ENCODE assay signal across 14 cellular contexts in the genomic region with DNA sequence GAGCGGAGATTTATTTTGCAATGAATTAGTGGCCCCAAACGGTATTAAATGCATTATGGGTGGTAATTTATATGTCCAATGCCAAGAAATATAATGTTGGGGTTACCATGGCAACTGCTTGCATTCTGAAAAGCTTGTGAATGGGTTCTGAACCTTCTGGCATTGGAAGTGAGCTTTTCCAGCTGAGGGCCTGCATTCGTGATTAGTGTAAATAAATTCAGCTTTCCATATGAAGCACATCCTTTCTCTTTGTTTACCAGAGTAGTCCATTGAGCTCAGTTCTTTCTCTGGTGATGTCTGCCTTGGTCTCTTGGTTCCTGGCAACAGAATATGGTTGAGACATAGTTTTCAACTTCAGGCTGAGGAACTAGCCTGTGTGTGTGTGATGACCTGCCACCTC.
DNase-seq lines count a peak whose midpoint lies in the region; ATAC-seq lines count a peak whose summit lies in the region.
"Had no signal": no experiment of that assay in that cellular context is flagged by ENCODE, and none has a peak within 500 bp of the region (broad histone marks: within the 10 kb centered on the region; RNA-seq: fewer than 3 reads in every experiment).

No MANE protein-coding gene starts in this region.

- no peaks in the 10 kb centered on the region for H3K9me3 Mint-ChIP-seq in stimulated activated effector memory CD8-positive, alpha-beta T cell treated with anti-CD3 and anti-CD28 coated beads, Interleukin-12 subunit alpha, Interleukin-12 subunit beta, amount 100 ng/mL, for 72 hours
- H3K9me3 Mint-ChIP-seq: activated CD8-positive, alpha-beta T cell treated with anti-CD3 and anti-CD28 coated beads for 36 hours had no signal

- H3K4me3 Mint-ChIP-seq in stimulated activated effector memory CD8-positive, alpha-beta T cell treated with anti-CD3 and anti-CD28 coated beads, Interleukin-12 subunit alpha, Interleukin-12 subunit beta, amount 100 ng/mL, for 72 hours, result no peak overlapping the region
- H3K4me3 Mint-ChIP-seq: activated CD8-positive, alpha-beta T cell treated with anti-CD3 and anti-CD28 coated beads for 36 hours had no signal

- DNase-seq in NCI-H748 (lab: John Stamatoyannopoulos, UW; ENCODE audit: unreplicated experiment) (peak; percentile 39), NCI-H748 treated with DMSO at 0.1 percent for 48 hours (lab: John Stamatoyannopoulos, UW) (no peak), NCI-H446 treated with DMSO at 0.1 percent for 48 hours (lab: John Stamatoyannopoulos, UW) (peak; percentile 50), fibroblast of gingiva (ENCODE audit: low read depth) (peak; percentile 46), SIG-M5 (lab: John Stamatoyannopoulos, UW) (no peak), AG08395 (ENCODE audit: low spot score) (no peak), SKM-1 treated with dmso at 0.1 percent for 144 hours (lab: John Stamatoyannopoulos, UW; ENCODE audit: unreplicated experiment) (no peak)
- DNase-seq in stimulated activated effector memory CD8-positive, alpha-beta T cell treated with anti-CD3 and anti-CD28 coated beads, Interleukin-12 subunit alpha, Interleukin-12 subunit beta, amount 100 ng/mL, for 72 hours (ENCODE audit: low spot score in 2 of 2), result no peak
- DNase-seq: activated CD8-positive, alpha-beta T cell treated with anti-CD3 and anti-CD28 coated beads for 36 hours; activated effector memory CD4-positive, alpha-beta T cell treated with anti-CD3 and anti-CD28 coated beads, Interleukin-2, amount 50 U/mL, for 16 hours; anterior cingulate cortex; Calu3; NCI-H2107; right cardiac atrium had no signal

- peaks cover 78% of the 10 kb centered on the region for H3K4me1 Mint-ChIP-seq in stimulated activated effector memory CD8-positive, alpha-beta T cell treated with anti-CD3 and anti-CD28 coated beads, Interleukin-12 subunit alpha, Interleukin-12 subunit beta, amount 100 ng/mL, for 72 hours

- peak overlapping the region; percentile 17 for H3K27ac Mint-ChIP-seq in stimulated activated effector memory CD8-positive, alpha-beta T cell treated with anti-CD3 and anti-CD28 coated beads, Interleukin-12 subunit alpha, Interleukin-12 subunit beta, amount 100 ng/mL, for 72 hours

- peaks cover 71% of the 10 kb centered on the region for H3K36me3 Mint-ChIP-seq in stimulated activated effector memory CD8-positive, alpha-beta T cell treated with anti-CD3 and anti-CD28 coated beads, Interleukin-12 subunit alpha, Interleukin-12 subunit beta, amount 100 ng/mL, for 72 hours

- no peak for ATAC-seq in stimulated activated effector memory CD8-positive, alpha-beta T cell treated with anti-CD3 and anti-CD28 coated beads, Interleukin-12 subunit alpha, Interleukin-12 subunit beta, amount 100 ng/mL, for 72 hours
- ATAC-seq: activated CD8-positive, alpha-beta T cell treated with anti-CD3 and anti-CD28 coated beads for 36 hours; right cardiac atrium had no signal

Comparison
In these comparisons a context has a peak if more than half of its experiments do, and no peak if none do; other contexts are left out.
1. DNase-seq: peak in NCI-H748 (single experiment), NCI-H446 treated with DMSO at 0.1 percent for 48 hours (single experiment) and fibroblast of gingiva (single experiment); none in NCI-H748 treated with DMSO at 0.1 percent for 48 hours (single experiment), stimulated activated effector memory CD8-positive, alpha-beta T cell treated with anti-CD3 and anti-CD28 coated beads, Interleukin-12 subunit alpha, Interleukin-12 subunit beta, amount 100 ng/mL, for 72 hours (0 of 2), SIG-M5 (single experiment), AG08395 (single experiment) and SKM-1 treated with dmso at 0.1 percent for 144 hours (single experiment).